ENCODE assay signal across 8 cellular contexts in genomic region chr3:159764211-159765024, GRCh38.
DNase-seq lines count a peak whose midpoint lies in the region; ATAC-seq and TF ChIP-seq lines count a peak whose summit lies in the region.

No MANE protein-coding gene starts in this region.

- no peak overlapping the region for H3K27ac Mint-ChIP-seq in CD4-positive, CD25-positive, alpha-beta regulatory T cell
- peak overlapping the region; percentile 99 for H3K27ac Mint-ChIP-seq in osteocyte (ENCODE audit: unreplicated experiment)

- H3K9ac ChIP-seq in MM.1S (ENCODE audit: low read length): peak overlapping the region; percentile 13; the same call in 1 of the 2 replicates

- DNase-seq in CD4-positive, CD25-positive, alpha-beta regulatory T cell: peak in 1 of 3 donors; percentile 30
- DNase-seq in MM.1S (no peak), amniotic epithelial cell (ENCODE audit: low read depth) (peak; percentile 74), cardiac septum (ENCODE audit: low spot score) (peak; percentile 79), osteocyte (ENCODE audit: extremely low spot score, unreplicated experiment) (peak; percentile 88), T1000 (lab: John Stamatoyannopoulos, UW) (no peak), T-helper 9 cell (no peak)

- no peaks in the 10 kb centered on the region for H3K9me3 ChIP-seq in CD4-positive, CD25-positive, alpha-beta regulatory T cell (ENCODE audit: control insufficient read depth in 2 of 2, low read length in 2 of 2)
- no peaks in the 10 kb centered on the region for H3K9me3 ChIP-seq in MM.1S (replicated peaks; ENCODE audit: insufficient read depth, low read length)

- peak overlapping the region in 3 of 4 donors; percentile 26 to 64 (median 52) for H3K4me3 Mint-ChIP-seq in CD4-positive, CD25-positive, alpha-beta regulatory T cell
- peak overlapping the region; percentile 98 for H3K4me3 Mint-ChIP-seq in osteocyte (ENCODE audit: unreplicated experiment)

- H3F3A ChIP-seq in MM.1S (ENCODE audit: insufficient read depth, low read length): no peaks in the 10 kb centered on the region

- ATAC-seq in CD4-positive, CD25-positive, alpha-beta regulatory T cell (ENCODE audit: low read depth in 2 of 2): no peak
- ATAC-seq in GM19395 (IDR thresholded peaks at IDR 0.05; ENCODE audit: unreplicated experiment): peak; percentile 37

- H3K27ac ChIP-seq in CD4-positive, CD25-positive, alpha-beta regulatory T cell (ENCODE audit: insufficient read depth, low read length, poor library complexity, severe bottlenecking): no peak overlapping the region
- H3K27ac ChIP-seq in MM.1S (ENCODE audit: low read length): no peak overlapping the region

- peaks cover 0 to 14% (median 0%) of the 10 kb centered on the region in 4 donors for H3K4me1 Mint-ChIP-seq in CD4-positive, CD25-positive, alpha-beta regulatory T cell
- peaks cover 51% of the 10 kb centered on the region for H3K4me1 Mint-ChIP-seq in osteocyte (ENCODE audit: unreplicated experiment)

- peaks cover 20% of the 10 kb centered on the region for H3K4me1 ChIP-seq in CD4-positive, CD25-positive, alpha-beta regulatory T cell (ENCODE audit: control insufficient read depth, insufficient read depth, low read length, poor library complexity, severe bottlenecking)
- no peaks in the 10 kb centered on the region for H3K4me1 ChIP-seq in MM.1S (ENCODE audit: low read length)

- peaks cover 0 to 3% (median 1%) of the 10 kb centered on the region in 7 donors for H3K9me3 Mint-ChIP-seq in CD4-positive, CD25-positive, alpha-beta regulatory T cell
- H3K9me3 Mint-ChIP-seq in osteocyte (ENCODE audit: unreplicated experiment): no peaks in the 10 kb centered on the region

- H3K79me2 ChIP-seq in MM.1S (ENCODE audit: low read length): no peaks in the 10 kb centered on the region

- no peak for TF ChIP-seq CTCF in MM.1S (IDR thresholded peaks at IDR 0.05; ENCODE audit: low read length)
- no peak for TF ChIP-seq CTCF in osteocyte (IDR thresholded peaks at IDR 0.05)

- peaks cover 30% of the 10 kb centered on the region for H3K27me3 ChIP-seq in CD4-positive, CD25-positive, alpha-beta regulatory T cell (ENCODE audit: control insufficient read depth, insufficient read depth, low read length)
- H3K27me3 ChIP-seq in MM.1S (replicated peaks; ENCODE audit: insufficient read depth, low read length): peaks cover 37% of the 10 kb centered on the region

- H3K4me2 ChIP-seq in MM.1S (ENCODE audit: low read depth, low read length): peak overlapping the region; percentile 99

- no peaks in the 10 kb centered on the region for H3K36me3 Mint-ChIP-seq in CD4-positive, CD25-positive, alpha-beta regulatory T cell
- H3K36me3 Mint-ChIP-seq in osteocyte (ENCODE audit: unreplicated experiment): peaks cover 2% of the 10 kb centered on the region

- H2AFZ ChIP-seq in MM.1S (ENCODE audit: low read length): peak overlapping the region; percentile 89

- H3K36me3 ChIP-seq in CD4-positive, CD25-positive, alpha-beta regulatory T cell (ENCODE audit: control insufficient read depth, insufficient read depth, low read length): no peaks in the 10 kb centered on the region
- no peaks in the 10 kb centered on the region for H3K36me3 ChIP-seq in MM.1S (replicated peaks; ENCODE audit: insufficient read depth, low read length)

- intact Hi-C loops in cardiac septum (cut with DNase I): loop anchor here (2.0 to 10.0 kb wide), 5 partner anchors 30 to 120 kb away; no protein-coding TSS in a partner anchor

- H3K27me3 Mint-ChIP-seq in CD4-positive, CD25-positive, alpha-beta regulatory T cell: peaks cover 77% of the 10 kb centered on the region
- H3K27me3 Mint-ChIP-seq in osteocyte (ENCODE audit: unreplicated experiment): no peaks in the 10 kb centered on the region

- no peaks in the 10 kb centered on the region for H3K9me2 ChIP-seq in MM.1S (replicated peaks; ENCODE audit: insufficient read depth, low read length)

- H4K20me1 ChIP-seq in MM.1S (ENCODE audit: insufficient read depth, low read length): no peaks in the 10 kb centered on the region

- H3K4me3 ChIP-seq in CD4-positive, CD25-positive, alpha-beta regulatory T cell (ENCODE audit: low read depth, low read length): no peak overlapping the region
- peak overlapping the region; percentile 72 for H3K4me3 ChIP-seq in MM.1S (ENCODE audit: low read length)

Comparison
In these comparisons a context has a peak if more than half of its experiments do, and no peak if none do; other contexts are left out.
1. DNase-seq: peak in amniotic epithelial cell (single experiment), cardiac septum (single experiment) and osteocyte (single experiment); none in MM.1S (single experiment), T1000 (single experiment) and T-helper 9 cell (single experiment).